13 cellular contexts compared by ENCODE assay signal in genomic region chr1:8415526-8416278, GRCh38.
DNase-seq lines count a peak whose midpoint lies in the region; ATAC-seq and TF ChIP-seq lines count a peak whose summit lies in the region.
"Had no signal": no experiment of that assay in that cellular context is flagged by ENCODE, and none has a peak within 500 bp of the region (broad histone marks: within the 10 kb centered on the region; RNA-seq: fewer than 3 reads in every experiment).

No MANE protein-coding gene starts in this region.

- no peak for TF ChIP-seq EP300 in esophagus muscularis mucosa (IDR thresholded peaks at IDR 0.05)

- CTCF ChIA-PET in CD8-positive, alpha-beta T cell (lab: Charles Lee), result interaction anchor here (0.9 kb wide), 1 partner anchor 147 kb away, joined by 3 read pairs; no protein-coding TSS in a partner anchor
- CTCF ChIA-PET in HEK293T (lab: Yijun Ruan, JAX), result no interaction called here

- no peaks in the 10 kb centered on the region for H3K9me3 ChIP-seq in CD8-positive, alpha-beta T cell (ENCODE audit: low read length)
- H3K9me3 ChIP-seq in esophagus muscularis mucosa (no peaks in the 10 kb centered on the region), gastrocnemius medialis (no peaks in the 10 kb centered on the region), neural progenitor cell (ENCODE audit: low read depth) (no peaks in the 10 kb centered on the region)
- H3K9me3 ChIP-seq: Caco-2, SJCRH30 had no signal

- peaks cover 72% of the 10 kb centered on the region for H4K20me1 ChIP-seq in neural progenitor cell (ENCODE audit: low read depth)

- DNase-seq in CD8-positive, alpha-beta T cell, result no peak
- peak; percentile 79 for DNase-seq in NCI-H1105 (lab: John Stamatoyannopoulos, UW)
- no peak for DNase-seq in esophagus muscularis mucosa (ENCODE audit: extremely low spot score)
- no peak for DNase-seq in gastrocnemius medialis
- no peak for DNase-seq in neural progenitor cell (ENCODE audit: low spot score)
- no peak for DNase-seq in H4 (ENCODE audit: low spot score)
- DNase-seq in HEK293T (ENCODE audit: extremely low spot score), result no peak
- no peak for DNase-seq in stimulated activated CD4-positive, alpha-beta T cell treated with anti-CD3 and anti-CD28 coated beads, Interleukin-2, amount 100 ng/mL, for 24 hours
- DNase-seq: Caco-2, NCI-H748 treated with DMSO at 0.1 percent for 48 hours, SJCRH30 had no signal

- POLR2A ChIA-PET in CD8-positive, alpha-beta T cell (lab: Charles Lee), result interaction anchor here (2.4 kb wide), 1 partner anchor 8 kb away, joined by 7 read pairs; no protein-coding TSS in a partner anchor
- POLR2A ChIA-PET in HEK293T (lab: Yijun Ruan, JAX), result no interaction called here

- intact Hi-C loops in CD8-positive, alpha-beta T cell (cut with DNase I, micrococcal nuclease), result no loop called here
- intact Hi-C loops in esophagus muscularis mucosa (cut with DNase I) (no loop called here), gastrocnemius medialis (cut with DNase I; ENCODE audit: low total_unique reads) (no loop called here)

- no peaks in the 10 kb centered on the region for H3K9me3 Mint-ChIP-seq in CD8-positive, alpha-beta T cell
- H3K9me3 Mint-ChIP-seq in neural progenitor cell, result no peaks in the 10 kb centered on the region
- H3K9me3 Mint-ChIP-seq: neural crest cell had no signal

- peaks cover 100% of the 10 kb centered on the region for H3K79me2 ChIP-seq in neural progenitor cell (ENCODE audit: low read depth)

- peak overlapping the region; percentile 7 for H3K27ac Mint-ChIP-seq in CD8-positive, alpha-beta T cell
- H3K27ac Mint-ChIP-seq in neural progenitor cell, result no peak overlapping the region

- H3K9ac ChIP-seq in neural progenitor cell, result no peak overlapping the region

- no peak overlapping the region for H2AFZ ChIP-seq in neural progenitor cell (replicated peaks)

- H3K36me3 ChIP-seq in CD8-positive, alpha-beta T cell (ENCODE audit: insufficient read depth, low read length), result peaks cover 9% of the 10 kb centered on the region
- H3K36me3 ChIP-seq in esophagus muscularis mucosa (peaks cover 0 to 67% (median 34%) of the 10 kb centered on the region in 4 donors), gastrocnemius medialis (peaks cover 0 to 16% of the 10 kb centered on the region in 2 donors), neural progenitor cell (peaks cover 3% of the 10 kb centered on the region)

- TF ChIP-seq POLR2A in esophagus muscularis mucosa (IDR thresholded peaks at IDR 0.05; ENCODE audit: low read depth), result no peak
- TF ChIP-seq POLR2A in gastrocnemius medialis (IDR thresholded peaks at IDR 0.05), result no peak

- peaks cover 58% of the 10 kb centered on the region for H3K36me3 Mint-ChIP-seq in CD8-positive, alpha-beta T cell
- peaks cover 34% of the 10 kb centered on the region for H3K36me3 Mint-ChIP-seq in neural progenitor cell

- H3K4me1 ChIP-seq in CD8-positive, alpha-beta T cell (ENCODE audit: insufficient read depth, low read length), result peaks cover 34% of the 10 kb centered on the region
- H3K4me1 ChIP-seq in esophagus muscularis mucosa, result peaks cover 95 to 100% (median 99%) of the 10 kb centered on the region in 4 donors
- H3K4me1 ChIP-seq in gastrocnemius medialis, result peaks cover 90 to 95% of the 10 kb centered on the region in 2 donors
- H3K4me1 ChIP-seq in neural progenitor cell, result peaks cover 55% of the 10 kb centered on the region

- no peak overlapping the region for H3K4me3 Mint-ChIP-seq in CD8-positive, alpha-beta T cell
- no peak overlapping the region for H3K4me3 Mint-ChIP-seq in neural progenitor cell
- H3K4me3 Mint-ChIP-seq: neural crest cell had no signal

- H3K27me3 Mint-ChIP-seq in CD8-positive, alpha-beta T cell (ENCODE audit: low read depth), result no peaks in the 10 kb centered on the region
- H3K27me3 Mint-ChIP-seq in neural progenitor cell (ENCODE audit: insufficient read depth, low read depth), result no peaks in the 10 kb centered on the region

- no peak overlapping the region for H3K4me3 ChIP-seq in CD8-positive, alpha-beta T cell (ENCODE audit: low read depth, low read length)
- peak overlapping the region in 1 of 4 donors; percentile 15 for H3K4me3 ChIP-seq in esophagus muscularis mucosa
- peak overlapping the region in 3 of 4 donors; percentile 1 to 24 (median 12) for H3K4me3 ChIP-seq in gastrocnemius medialis
- H3K4me3 ChIP-seq in neural progenitor cell, result no peak overlapping the region
- H3K4me3 ChIP-seq: SJCRH30 had no signal

- no peak for ATAC-seq in CD8-positive, alpha-beta T cell
- no peak for ATAC-seq in gastrocnemius medialis
- ATAC-seq: esophagus mucosa had no signal

- H3F3A ChIP-seq in neural progenitor cell (ENCODE audit: low read depth), result peaks cover 35% of the 10 kb centered on the region

- no peak overlapping the region for H3K4me2 ChIP-seq in neural progenitor cell

- WGBS in esophagus muscularis mucosa, result 37% methylated on average over 7 of the region's 7 CpGs

- H3K27ac ChIP-seq in CD8-positive, alpha-beta T cell (ENCODE audit: low read depth, low read length), result no peak overlapping the region
- peak overlapping the region; percentile 99 for H3K27ac ChIP-seq in esophagus muscularis mucosa (replicated peaks in 1 of 4)
- H3K27ac ChIP-seq in gastrocnemius medialis, result peak overlapping the region; percentile 91 to 100 (median 96)
- no peak overlapping the region for H3K27ac ChIP-seq in neural progenitor cell
- H3K27ac ChIP-seq: SJCRH30 had no signal

- H3K27me3 ChIP-seq in CD8-positive, alpha-beta T cell (ENCODE audit: insufficient read depth, low read length), result no peaks in the 10 kb centered on the region
- H3K27me3 ChIP-seq in esophagus muscularis mucosa, result no peaks in the 10 kb centered on the region
- no peaks in the 10 kb centered on the region for H3K27me3 ChIP-seq in gastrocnemius medialis
- H3K27me3 ChIP-seq in neural progenitor cell, result no peaks in the 10 kb centered on the region
- H3K27me3 ChIP-seq: SJCRH30 had no signal

- no peak for TF ChIP-seq CTCF in CD8-positive, alpha-beta T cell (IDR thresholded peaks at IDR 0.05)
- TF ChIP-seq CTCF in esophagus muscularis mucosa (IDR thresholded peaks at IDR 0.05) (no peak), gastrocnemius medialis (IDR thresholded peaks at IDR 0.05 in 4 of 5, conservative IDR thresholded peaks at IDR 0.05 in 1 of 5) (no peak), neural progenitor cell (IDR thresholded peaks at IDR 0.05) (no peak)

- peaks cover 50% of the 10 kb centered on the region for H3K4me1 Mint-ChIP-seq in CD8-positive, alpha-beta T cell (ENCODE audit: low read depth)
- peaks cover 37% of the 10 kb centered on the region for H3K4me1 Mint-ChIP-seq in neural progenitor cell

- in situ Hi-C loops in gastrocnemius medialis (cut with MboI; ENCODE audit: low sequenced_read_pairs in 4 of 4), result loop anchor here in 1 of 4 donors (5.0 kb wide), 1 partner anchor 38 kb away; no protein-coding TSS in a partner anchor

TF ChIP-seq in HEK293T, 16 proteins besides CTCF, POLR2A, EP300 and RAD21:
- TF ChIP-seq PKNOX1 (IDR thresholded peaks at IDR 0.05) (no peak), ARNT (IDR thresholded peaks at IDR 0.05) (no peak), SP1 (IDR thresholded peaks at IDR 0.05) (no peak), NFRKB (IDR thresholded peaks at IDR 0.05) (no peak), CTBP1 (IDR thresholded peaks at IDR 0.05; ENCODE audit: borderline replicate concordance) (no peak), HDGF (IDR thresholded peaks at IDR 0.05; ENCODE audit: borderline replicate concordance) (no peak), L3MBTL2 (conservative IDR thresholded peaks at IDR 0.05) (no peak), ZNF384 (IDR thresholded peaks at IDR 0.05) (no peak), FOXA1 (IDR thresholded peaks at IDR 0.05) (no peak), ELF4 (IDR thresholded peaks at IDR 0.05) (no peak), FOXK2 (IDR thresholded peaks at IDR 0.05) (no peak), SUZ12 (IDR thresholded peaks at IDR 0.05) (no peak), FOXM1 (IDR thresholded peaks at IDR 0.05; ENCODE audit: borderline replicate concordance) (no peak), BHLHE40 (IDR thresholded peaks at IDR 0.05; ENCODE audit: borderline replicate concordance) (no peak)
TF ChIP-seq in HEK293T: peak in this region for 0.

Comparison
In these comparisons a context has a peak if more than half of its experiments do, and no peak if none do; other contexts are left out.
1. H3K27ac ChIP-seq: peak in esophagus muscularis mucosa (4 of 4) and gastrocnemius medialis (4 of 4); none in CD8-positive, alpha-beta T cell (single experiment) and neural progenitor cell (single experiment).
2. H3K4me3 ChIP-seq: peak in gastrocnemius medialis (3 of 4); none in CD8-positive, alpha-beta T cell (single experiment) and neural progenitor cell (single experiment).